In genomic region chr19:47232422-47233211, GRCh38 we compare ENCODE assay signal across 9 cellular contexts. TPM values are rescaled to one million over a fixed set of nuclear protein-coding genes. Genes with fewer than 3 reads are reported as not detected.
DNase-seq lines count a peak whose midpoint lies in the region; ATAC-seq and TF ChIP-seq lines count a peak whose summit lies in the region.
"Had no signal": no experiment of that assay in that cellular context is flagged by ENCODE, and none has a peak within 500 bp of the region (broad histone marks: within the 10 kb centered on the region; RNA-seq: fewer than 3 reads in every experiment).

No MANE protein-coding gene starts in this region.

- no peaks in the 10 kb centered on the region for H3K27me3 ChIP-seq in transverse colon

- CTCF ChIA-PET in HEK293T (lab: Yijun Ruan, JAX): interaction anchor here (2.7 kb wide), 1 partner anchor 12 kb away, joined by 14 read pairs; no protein-coding TSS in a partner anchor

- H3K4me3 ChIP-seq in HFF-Myc (replicated peaks; ENCODE audit: low read depth, low read length) (peak overlapping the region; percentile 70), transverse colon (peak overlapping the region in 3 of 4 donors; percentile 83 to 98 (median 96))
- H3K4me3 ChIP-seq: lung had no signal

- H3K4me3 Mint-ChIP-seq in activated T-cell treated with anti-CD3 and anti-CD28 coated beads, Interleukin-2, amount 50 U/mL, for 72 hours: peak overlapping the region; percentile 86 to 91

- in situ Hi-C loops in transverse colon (cut with MboI; ENCODE audit: low pct_ligation_motif_present in 1 of 4, low pct_unique_long_range_greater_than_20kb in 1 of 4, low sequenced_read_pairs in 3 of 4): no loop called here

- no peaks in the 10 kb centered on the region for H3K36me3 ChIP-seq in transverse colon

- DNase-seq in CD1c-positive myeloid dendritic cell (ENCODE audit: extremely low spot score): peak; percentile 50
- peak; percentile 72 for DNase-seq in HFF-Myc (ENCODE audit: extremely low read depth, low read depth)
- peak; percentile 44 to 61 for DNase-seq in activated T-cell treated with anti-CD3 and anti-CD28 coated beads, Interleukin-2, amount 50 U/mL, for 72 hours
- DNase-seq in iris pigment epithelial cell (ENCODE audit: low read depth): peak; percentile 59
- peak; percentile 46 for DNase-seq in transverse colon
- DNase-seq in HEK293T (ENCODE audit: extremely low spot score): no peak

- peak in 1 of 2 donors; percentile 11 for ATAC-seq in activated T-cell treated with anti-CD3 and anti-CD28 coated beads, Interleukin-2, amount 50 U/mL, for 72 hours (replicated peaks in 1 of 2)
- ATAC-seq in HG03378 (IDR thresholded peaks at IDR 0.05; ENCODE audit: unreplicated experiment): no peak
- ATAC-seq in HG03521 (IDR thresholded peaks at IDR 0.05; ENCODE audit: unreplicated experiment): no peak

- TF ChIP-seq EP300 in transverse colon (IDR thresholded peaks at IDR 0.05; ENCODE audit: low read depth): no peak

- peak overlapping the region; percentile 97 to 100 (median 99) for H3K27ac ChIP-seq in transverse colon

- WGBS in transverse colon (ENCODE audit: low coverage in 1 of 2), 2 donors: 15 to 31% methylated on average over 7 to 16 of the region's 16 CpGs

- TF ChIP-seq CTCF in HFF-Myc (IDR thresholded peaks at IDR 0.05; ENCODE audit: low read depth, low read length, missing control alignments) (no peak), transverse colon (IDR thresholded peaks at IDR 0.05) (no peak)

- POLR2A ChIA-PET in HEK293T (lab: Yijun Ruan, JAX): interaction anchor here (1.0 to 1.2 kb wide), 2 partner anchors 10 to 42 kb away, joined by 3 to 4 read pairs; no protein-coding TSS in a partner anchor

- no peaks in the 10 kb centered on the region for H3K27me3 Mint-ChIP-seq in activated T-cell treated with anti-CD3 and anti-CD28 coated beads, Interleukin-2, amount 50 U/mL, for 72 hours (ENCODE audit: low read depth)

- H3K36me3 Mint-ChIP-seq in activated T-cell treated with anti-CD3 and anti-CD28 coated beads, Interleukin-2, amount 50 U/mL, for 72 hours (ENCODE audit: insufficient read depth in 2 of 2): peaks cover 4 to 6% of the 10 kb centered on the region in 2 donors

- H3K9me3 ChIP-seq in transverse colon: no peaks in the 10 kb centered on the region

- H3K9me3 Mint-ChIP-seq in activated T-cell treated with anti-CD3 and anti-CD28 coated beads, Interleukin-2, amount 50 U/mL, for 72 hours: no peaks in the 10 kb centered on the region

- peaks cover 19% of the 10 kb centered on the region for H3K4me1 Mint-ChIP-seq in activated T-cell treated with anti-CD3 and anti-CD28 coated beads, Interleukin-2, amount 50 U/mL, for 72 hours (ENCODE audit: low read depth)

- peak; percentile 87 for TF ChIP-seq POLR2A in transverse colon (IDR thresholded peaks at IDR 0.05)

- H3K4me1 ChIP-seq in transverse colon: peaks cover under 1 to 43% (median 25%) of the 10 kb centered on the region in 4 donors

- intact Hi-C loops in transverse colon (cut with DNase I; ENCODE audit: low total_unique reads): no loop called here

- peak overlapping the region; percentile 71 for H3K27ac Mint-ChIP-seq in activated T-cell treated with anti-CD3 and anti-CD28 coated beads, Interleukin-2, amount 50 U/mL, for 72 hours

TF ChIP-seq in HEK293T, 16 proteins besides CTCF, POLR2A, EP300 and RAD21:
- TF ChIP-seq PKNOX1 (IDR thresholded peaks at IDR 0.05) (no peak), SP1 (IDR thresholded peaks at IDR 0.05) (no peak), L3MBTL2 (conservative IDR thresholded peaks at IDR 0.05) (no peak), HDGF (IDR thresholded peaks at IDR 0.05; ENCODE audit: borderline replicate concordance) (no peak), FOXK2 (IDR thresholded peaks at IDR 0.05) (no peak), ZNF384 (IDR thresholded peaks at IDR 0.05) (no peak), ELF4 (IDR thresholded peaks at IDR 0.05) (no peak), LEF1 (IDR thresholded peaks at IDR 0.05; ENCODE audit: borderline replicate concordance) (no peak), TARDBP (IDR thresholded peaks at IDR 0.05) (no peak)

RNA-seq across cellular contexts. Expression of gene BBC3, which starts 1.6 kb away (rescaled TPM):
- total RNA-seq in activated T-cell treated with anti-CD3 and anti-CD28 coated beads, Interleukin-2, amount 50 U/mL, for 72 hours: 10 to 100 TPM; 41.4 to 59.2 TPM
- total RNA-seq in transverse colon: 10 to 100 TPM; 10.9 to 31.0 (median 14.4) TPM

RNA-seq across cellular contexts. Expression of gene CCDC9, which starts 23.7 kb away (rescaled TPM):
- total RNA-seq in activated T-cell treated with anti-CD3 and anti-CD28 coated beads, Interleukin-2, amount 50 U/mL, for 72 hours: 10 to 100 TPM; 51.6 to 51.7 TPM
- 10 to 100 TPM; 20.9 to 27.5 (median 22.4) TPM for total RNA-seq in transverse colon

RNA-seq across cellular contexts. Expression of gene INAFM1, which starts 42.1 kb away (rescaled TPM):
- total RNA-seq in activated T-cell treated with anti-CD3 and anti-CD28 coated beads, Interleukin-2, amount 50 U/mL, for 72 hours: 10 to 100 TPM; 19.7 to 21.4 TPM
- total RNA-seq in transverse colon: 10 to 100 TPM in 2 of 4 donors, 1 to 10 TPM in 2; 7.2 to 17.2 (median 9.6) TPM
